22 cellular contexts compared by ENCODE assay signal in genomic region chr22:19639610-19640135, GRCh38.
"Had no signal": no experiment of that assay in that cellular context is flagged by ENCODE, and none has a peak within 500 bp of the region (broad histone marks: within the 10 kb centered on the region; RNA-seq: fewer than 3 reads in every experiment).

No MANE protein-coding gene starts in this region.

- DNase-seq: activated CD4-positive, alpha-beta memory T cell treated with anti-CD3 and anti-CD28 coated beads for 36 hours; activated CD4-positive, alpha-beta T cell treated with anti-CD3 and anti-CD28 coated beads, Interleukin-2, amount 10 ng/mL, durations not matched to agents 7 days and 5 days; activated CD8-positive, alpha-beta memory T cell treated with anti-CD3 and anti-CD28 coated beads for 24 hours; activated gamma-delta T cell treated with Interleukin-2 at 50 U/mL for 16 hours; activated naive CD4-positive, alpha-beta T cell treated with anti-CD3 and anti-CD28 coated beads, Interleukin-2, amount 10 ng/mL, durations not matched to agents 7 days and 5 days; activated naive CD8-positive, alpha-beta T cell treated with anti-CD3 and anti-CD28 coated beads for 36 hours; activated T-cell treated with anti-CD3 and anti-CD28 coated beads, Interleukin-2, amount 50 U/mL, for 72 hours; caudate nucleus; Kasumi-1; NCI-H1105 treated with DMSO at 0.1 percent for 48 hours; NCI-H1436 treated with DMSO at 0.1 percent for 48 hours; NCI-H187; NCI-H2081; NCI-H510A treated with DMSO at 0.1 percent for 48 hours; PC-3; SHP77; T-helper 17 cell; T-helper 9 cell had no signal

- H3K4me1 ChIP-seq: breast epithelium, SJSA1 had no signal

- H3K27me3 ChIP-seq: SJSA1 had no signal

- H3K4me3 Mint-ChIP-seq: activated CD4-positive, alpha-beta memory T cell treated with anti-CD3 and anti-CD28 coated beads for 36 hours; activated CD4-positive, alpha-beta T cell treated with anti-CD3 and anti-CD28 coated beads, Interleukin-2, amount 10 ng/mL, durations not matched to agents 7 days and 5 days; activated naive CD4-positive, alpha-beta T cell treated with anti-CD3 and anti-CD28 coated beads, Interleukin-2, amount 10 ng/mL, durations not matched to agents 7 days and 5 days; activated naive CD8-positive, alpha-beta T cell treated with anti-CD3 and anti-CD28 coated beads for 36 hours; activated T-cell treated with anti-CD3 and anti-CD28 coated beads, Interleukin-2, amount 50 U/mL, for 72 hours; T-helper 17 cell; WTC11 had no signal

- H3K36me3 ChIP-seq: breast epithelium, SJSA1 had no signal

- H3K9me3 Mint-ChIP-seq: activated CD4-positive, alpha-beta memory T cell treated with anti-CD3 and anti-CD28 coated beads for 36 hours; activated CD4-positive, alpha-beta T cell treated with anti-CD3 and anti-CD28 coated beads, Interleukin-2, amount 10 ng/mL, durations not matched to agents 7 days and 5 days; activated naive CD4-positive, alpha-beta T cell treated with anti-CD3 and anti-CD28 coated beads, Interleukin-2, amount 10 ng/mL, durations not matched to agents 7 days and 5 days; activated naive CD8-positive, alpha-beta T cell treated with anti-CD3 and anti-CD28 coated beads for 36 hours; activated T-cell treated with anti-CD3 and anti-CD28 coated beads, Interleukin-2, amount 50 U/mL, for 72 hours; activated T-helper 2 cell treated with anti-CD3 and anti-CD28 coated beads, Interferon-gamma antibody, Interleukin-2, Interleukin-4, amounts not matched to agents 10 μg/mL and 5 μg/mL and 100 μg/mL, durations not matched to agents 14 hours and 24 hours and 36 hours; WTC11 had no signal

- H3K9me3 ChIP-seq: breast epithelium, SJSA1 had no signal

- H3K27ac ChIP-seq: breast epithelium, SJSA1 had no signal

- H3K4me1 Mint-ChIP-seq: activated CD4-positive, alpha-beta T cell treated with anti-CD3 and anti-CD28 coated beads, Interleukin-2, amount 10 ng/mL, durations not matched to agents 7 days and 5 days; activated naive CD4-positive, alpha-beta T cell treated with anti-CD3 and anti-CD28 coated beads, Interleukin-2, amount 10 ng/mL, durations not matched to agents 7 days and 5 days; activated naive CD8-positive, alpha-beta T cell treated with anti-CD3 and anti-CD28 coated beads for 36 hours had no signal

- H3K27ac Mint-ChIP-seq: activated CD4-positive, alpha-beta memory T cell treated with anti-CD3 and anti-CD28 coated beads for 36 hours; activated CD4-positive, alpha-beta T cell treated with anti-CD3 and anti-CD28 coated beads, Interleukin-2, amount 10 ng/mL, durations not matched to agents 7 days and 5 days; activated naive CD4-positive, alpha-beta T cell treated with anti-CD3 and anti-CD28 coated beads, Interleukin-2, amount 10 ng/mL, durations not matched to agents 7 days and 5 days; activated naive CD8-positive, alpha-beta T cell treated with anti-CD3 and anti-CD28 coated beads for 36 hours; activated T-cell treated with anti-CD3 and anti-CD28 coated beads, Interleukin-2, amount 50 U/mL, for 72 hours; activated T-helper 2 cell treated with anti-CD3 and anti-CD28 coated beads, Interferon-gamma antibody, Interleukin-2, Interleukin-4, amounts not matched to agents 10 μg/mL and 5 μg/mL and 100 μg/mL, durations not matched to agents 14 hours and 24 hours and 36 hours; T-helper 17 cell; WTC11 had no signal

- ATAC-seq: activated T-cell treated with anti-CD3 and anti-CD28 coated beads, Interleukin-2, amount 50 U/mL, for 72 hours; PC-3; T-helper 17 cell; WTC11 had no signal

- H3K36me3 Mint-ChIP-seq: activated CD4-positive, alpha-beta memory T cell treated with anti-CD3 and anti-CD28 coated beads for 36 hours; activated naive CD4-positive, alpha-beta T cell treated with anti-CD3 and anti-CD28 coated beads, Interleukin-2, amount 10 ng/mL, durations not matched to agents 7 days and 5 days; activated naive CD8-positive, alpha-beta T cell treated with anti-CD3 and anti-CD28 coated beads for 36 hours; WTC11 had no signal

- H3K4me3 ChIP-seq: breast epithelium, SJSA1 had no signal
